8 cellular contexts compared by ENCODE assay signal in the genomic region with DNA sequence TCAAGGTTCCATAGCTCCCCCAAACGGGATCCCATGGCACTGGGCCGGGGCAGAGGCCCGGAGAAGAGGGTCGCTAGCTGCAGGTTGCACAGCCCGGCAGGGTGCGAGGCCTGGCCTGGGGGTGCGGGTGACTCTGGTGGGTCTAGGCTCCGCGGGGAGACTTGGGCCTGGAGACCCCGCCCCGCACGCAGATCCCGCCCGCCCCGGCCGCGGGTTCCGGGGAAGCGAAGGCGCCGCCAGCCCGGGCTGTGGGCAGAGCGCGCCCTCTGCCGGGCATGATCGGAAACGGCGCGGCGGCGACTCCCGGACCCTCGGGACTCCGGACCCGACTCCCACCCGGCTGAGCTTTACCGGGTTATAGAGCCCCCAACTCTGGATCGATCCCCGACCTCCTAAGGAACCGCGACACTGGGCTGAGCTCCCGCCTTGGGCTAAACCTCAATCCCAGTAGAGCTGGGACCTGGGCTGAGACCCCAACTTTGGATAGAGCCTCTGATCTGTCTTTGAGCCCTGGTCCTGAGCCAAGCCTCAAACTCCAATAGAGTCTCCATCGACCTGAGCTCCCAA.
DNase-seq lines count a peak whose midpoint lies in the region; ATAC-seq lines count a peak whose summit lies in the region.

No MANE protein-coding gene starts in this region.

- peak; percentile 4 for ATAC-seq in memory B cell (ENCODE audit: low read depth)
- ATAC-seq in HG03175 (IDR thresholded peaks at IDR 0.05; ENCODE audit: unreplicated experiment) = no peak

- peak overlapping the region; percentile 68 for H3K4me3 Mint-ChIP-seq in memory B cell

- H3K36me3 Mint-ChIP-seq in memory B cell = no peaks in the 10 kb centered on the region

- H3K9me3 Mint-ChIP-seq in memory B cell = no peaks in the 10 kb centered on the region

- H3K27ac Mint-ChIP-seq in memory B cell = no peak overlapping the region

- H3K27me3 Mint-ChIP-seq in memory B cell = peaks cover 3% of the 10 kb centered on the region

- peak; percentile 66 for DNase-seq in NCI-H1436 (lab: John Stamatoyannopoulos, UW)
- DNase-seq in NCI-H1436 treated with DMSO at 0.1 percent for 48 hours (lab: John Stamatoyannopoulos, UW) = no peak
- peak; percentile 75 for DNase-seq in NCI-H2227 (lab: John Stamatoyannopoulos, UW; ENCODE audit: unreplicated experiment)
- peak; percentile 79 to 83 for DNase-seq in activated CD4-positive, alpha-beta T cell treated with anti-CD3 and anti-CD28 coated beads, Interleukin-2, amount 50 U/mL, for 48 hours
- peak; percentile 67 for DNase-seq in effector CD4-positive, alpha-beta T cell
- DNase-seq in memory B cell (ENCODE audit: low spot score in 2 of 2) = peak; percentile 76 to 91
- peak; percentile 55 for DNase-seq in stimulated activated CD8-positive, alpha-beta memory T cell treated with anti-CD3 and anti-CD28 coated beads, Interleukin-12 subunit alpha, Interleukin-12 subunit beta, amount 100 ng/mL, for 4 hours (ENCODE audit: low read depth)

- peaks cover 17% of the 10 kb centered on the region for H3K4me1 Mint-ChIP-seq in memory B cell
